Comparison of ENCODE assay signal across 37 cellular contexts in the genomic region with DNA sequence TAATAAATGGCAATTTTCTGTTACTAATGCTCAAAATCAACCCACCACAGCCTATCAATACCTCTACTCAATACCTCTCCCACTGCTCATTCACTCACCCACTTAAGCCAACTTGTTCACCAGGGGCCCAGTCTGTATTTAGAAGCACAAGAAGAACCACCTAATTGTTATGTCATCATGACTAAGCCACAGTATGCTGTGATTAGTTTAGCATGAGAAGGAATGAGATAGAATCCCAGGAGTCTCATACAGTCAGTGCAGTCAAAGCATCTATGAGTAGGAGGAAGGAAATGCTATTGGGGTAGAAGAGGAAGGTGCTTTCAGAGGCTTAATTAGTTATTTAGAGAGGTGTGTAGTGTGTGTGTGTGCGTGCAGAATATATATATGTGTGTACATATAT. TPM values are rescaled to one million over a fixed set of nuclear protein-coding genes. Genes with fewer than 3 reads are reported as not detected.
"Had no signal": no experiment of that assay in that cellular context is flagged by ENCODE, and none has a peak within 500 bp of the region (broad histone marks: within the 10 kb centered on the region; RNA-seq: fewer than 3 reads in every experiment).

No MANE protein-coding gene starts in this region.

- H3K4me3 Mint-ChIP-seq: activated naive CD4-positive, alpha-beta T cell treated with anti-CD3 and anti-CD28 coated beads for 36 hours; activated naive CD8-positive, alpha-beta T cell treated with anti-CD3 and anti-CD28 coated beads for 36 hours; activated T-helper 1 cell treated with anti-CD3 and anti-CD28 coated beads, Interleukin-12 subunit alpha, Interleukin-12 subunit beta, Interleukin-2, Interleukin-4 antibody, amounts not matched to agents 30 ng/mL and 10 ng/mL and 1 ng/mL, durations not matched to agents 14 hours and 24 hours and 36 hours; effector memory CD8-positive, alpha-beta T cell; mesothelial cell of epicardium; naive thymus-derived CD4-positive, alpha-beta T cell; stimulated activated memory B cell treated with anti-CD40 and anti-IgM and Interleukin-4, amounts not matched to agents 10 μg/mL and 1 μg/mL and 100 μg/mL, for 72 hours; stimulated activated naive CD8-positive, alpha-beta T cell treated with anti-CD3 and anti-CD28 coated beads, Interleukin-15, amount 100 ng/mL, for 72 hours; T-helper 2 cell treated with Interferon-gamma antibody and Interleukin-4, amounts not matched to agents 5 μg/mL and 100 μg/mL, for 36 hours had no signal

- H3K27ac ChIP-seq: adrenal gland, body of pancreas, cardiac muscle cell, coronary artery, gastrocnemius medialis, ovary, right lobe of liver, thyroid gland, upper lobe of left lung, WERI-Rb-1 had no signal

- H3K4me3 ChIP-seq: adrenal gland, body of pancreas, cardiac muscle cell, coronary artery, gastrocnemius medialis, ovary, right lobe of liver, smooth muscle cell, thyroid gland, upper lobe of left lung had no signal

- H3K27ac Mint-ChIP-seq: activated naive CD4-positive, alpha-beta T cell treated with anti-CD3 and anti-CD28 coated beads for 36 hours; activated naive CD8-positive, alpha-beta T cell treated with anti-CD3 and anti-CD28 coated beads for 36 hours; activated T-helper 1 cell treated with anti-CD3 and anti-CD28 coated beads, Interleukin-12 subunit alpha, Interleukin-12 subunit beta, Interleukin-2, Interleukin-4 antibody, amounts not matched to agents 30 ng/mL and 10 ng/mL and 1 ng/mL, durations not matched to agents 14 hours and 24 hours and 36 hours; effector memory CD8-positive, alpha-beta T cell; mesothelial cell of epicardium; naive thymus-derived CD4-positive, alpha-beta T cell; progenitor cell of endocrine pancreas; stimulated activated memory B cell treated with anti-CD40 and anti-IgM and Interleukin-4, amounts not matched to agents 10 μg/mL and 1 μg/mL and 100 μg/mL, for 72 hours; stimulated activated naive CD8-positive, alpha-beta T cell treated with anti-CD3 and anti-CD28 coated beads, Interleukin-15, amount 100 ng/mL, for 72 hours; T-helper 2 cell treated with Interferon-gamma antibody and Interleukin-4, amounts not matched to agents 5 μg/mL and 100 μg/mL, for 36 hours had no signal

- H3K36me3 ChIP-seq: adrenal gland, cardiac muscle cell, gastrocnemius medialis, ovary, right lobe of liver, thyroid gland, upper lobe of left lung, WERI-Rb-1 had no signal

- DNase-seq: activated CD4-positive, alpha-beta T cell treated with anti-CD3 and anti-CD28 coated beads for 48 hours; activated CD4-positive, alpha-beta T cell treated with anti-CD3 and anti-CD28 coated beads, Interleukin-2, amount 50 U/mL, for 48 hours; activated CD8-positive, alpha-beta memory T cell treated with anti-CD3 and anti-CD28 coated beads for 24 hours; activated effector memory CD4-positive, alpha-beta T cell treated with anti-CD3 and anti-CD28 coated beads, Interleukin-2, amount 50 U/mL, for 16 hours; activated naive CD4-positive, alpha-beta T cell treated with anti-CD3 and anti-CD28 coated beads for 36 hours; activated naive CD8-positive, alpha-beta T cell treated with anti-CD3 and anti-CD28 coated beads for 36 hours; adrenal gland; aorta; body of pancreas; effector memory CD8-positive, alpha-beta T cell; gastrocnemius medialis; glutamatergic neuron; islet precursor cell; left colon; naive thymus-derived CD4-positive, alpha-beta T cell; ovary; right lobe of liver; stimulated activated CD4-positive, alpha-beta T cell treated with anti-CD3 and anti-CD28 coated beads, Interleukin-1b, Interleukin-23, amount 100 ng/mL, for 48 hours; stimulated activated CD4-positive, alpha-beta T cell treated with anti-CD3 and anti-CD28 coated beads, Interleukin-4, amount 100 ng/mL, for 4 hours; stimulated activated CD8-positive, alpha-beta memory T cell treated with anti-CD3 and anti-CD28 coated beads, Interleukin-4, amount 100 ng/mL, for 48 hours; stimulated activated naive CD8-positive, alpha-beta T cell treated with anti-CD3 and anti-CD28 coated beads, Interleukin-15, amount 100 ng/mL, for 72 hours; T-helper 1 cell; thyroid gland; upper lobe of left lung; WERI-Rb-1 had no signal

- H3K4me1 ChIP-seq: adrenal gland, body of pancreas, right lobe of liver, thyroid gland, upper lobe of left lung had no signal

- H3K36me3 Mint-ChIP-seq: activated naive CD8-positive, alpha-beta T cell treated with anti-CD3 and anti-CD28 coated beads for 36 hours; mesothelial cell of epicardium; naive thymus-derived CD4-positive, alpha-beta T cell; stimulated activated memory B cell treated with anti-CD40 and anti-IgM and Interleukin-4, amounts not matched to agents 10 μg/mL and 1 μg/mL and 100 μg/mL, for 72 hours had no signal

- H3K9me3 Mint-ChIP-seq: activated naive CD8-positive, alpha-beta T cell treated with anti-CD3 and anti-CD28 coated beads for 36 hours; activated T-helper 1 cell treated with anti-CD3 and anti-CD28 coated beads, Interleukin-12 subunit alpha, Interleukin-12 subunit beta, Interleukin-2, Interleukin-4 antibody, amounts not matched to agents 30 ng/mL and 10 ng/mL and 1 ng/mL, durations not matched to agents 14 hours and 24 hours and 36 hours; stimulated activated memory B cell treated with anti-CD40 and anti-IgM and Interleukin-4, amounts not matched to agents 10 μg/mL and 1 μg/mL and 100 μg/mL, for 72 hours; T-helper 2 cell treated with Interferon-gamma antibody and Interleukin-4, amounts not matched to agents 5 μg/mL and 100 μg/mL, for 36 hours had no signal

- H3K9me3 ChIP-seq: adrenal gland, body of pancreas, gastrocnemius medialis, ovary, right lobe of liver, thyroid gland had no signal

- H3K4me1 Mint-ChIP-seq: activated naive CD8-positive, alpha-beta T cell treated with anti-CD3 and anti-CD28 coated beads for 36 hours; mesothelial cell of epicardium; naive thymus-derived CD4-positive, alpha-beta T cell; stimulated activated memory B cell treated with anti-CD40 and anti-IgM and Interleukin-4, amounts not matched to agents 10 μg/mL and 1 μg/mL and 100 μg/mL, for 72 hours; stimulated activated naive CD8-positive, alpha-beta T cell treated with anti-CD3 and anti-CD28 coated beads, Interleukin-15, amount 100 ng/mL, for 72 hours had no signal

- H3K27me3 ChIP-seq: adrenal gland, body of pancreas, cardiac muscle cell, gastrocnemius medialis, ovary, right lobe of liver, thyroid gland, upper lobe of left lung had no signal

- H3K27me3 Mint-ChIP-seq: activated naive CD8-positive, alpha-beta T cell treated with anti-CD3 and anti-CD28 coated beads for 36 hours; effector memory CD8-positive, alpha-beta T cell; naive thymus-derived CD4-positive, alpha-beta T cell; stimulated activated memory B cell treated with anti-CD40 and anti-IgM and Interleukin-4, amounts not matched to agents 10 μg/mL and 1 μg/mL and 100 μg/mL, for 72 hours; stimulated activated naive CD8-positive, alpha-beta T cell treated with anti-CD3 and anti-CD28 coated beads, Interleukin-15, amount 100 ng/mL, for 72 hours had no signal

- ATAC-seq: activated CD4-positive, CD25-positive, alpha-beta regulatory T cell treated with anti-CD3 and anti-CD28 coated beads, Interleukin-2, amount 50 U/mL, for 24 hours; body of pancreas; effector memory CD8-positive, alpha-beta T cell; gastrocnemius medialis; left colon; naive thymus-derived CD4-positive, alpha-beta T cell; right lobe of liver; stimulated activated memory B cell treated with anti-CD40 and anti-IgM and Interleukin-4, amounts not matched to agents 10 μg/mL and 1 μg/mL and 100 μg/mL, for 72 hours; stimulated activated naive CD8-positive, alpha-beta T cell treated with anti-CD3 and anti-CD28 coated beads, Interleukin-15, amount 100 ng/mL, for 72 hours had no signal

RNA-seq across cellular contexts. Expression of gene KCNA4, which starts 27.6 kb away (rescaled TPM):
- total RNA-seq: activated naive CD4-positive, alpha-beta T cell treated with anti-CD3 and anti-CD28 coated beads for 36 hours; activated naive CD8-positive, alpha-beta T cell treated with anti-CD3 and anti-CD28 coated beads for 36 hours; activated T-helper 1 cell treated with anti-CD3 and anti-CD28 coated beads, Interleukin-12 subunit alpha, Interleukin-12 subunit beta, Interleukin-2, Interleukin-4 antibody, amounts not matched to agents 30 ng/mL and 10 ng/mL and 1 ng/mL, durations not matched to agents 14 hours and 24 hours and 36 hours; left colon; naive thymus-derived CD4-positive, alpha-beta T cell; renal cortical epithelial cell; right lobe of liver; smooth muscle cell had no signal
- polyA plus RNA-seq: aorta; esophagus; liver; naive thymus-derived CD4-positive, alpha-beta T cell; smooth muscle cell had no signal
